Comparison of ENCODE assay signal across 14 cellular contexts in genomic region chr5:72625369-72625768, GRCh38.
"Had no signal": no experiment of that assay in that cellular context is flagged by ENCODE, and none has a peak within 500 bp of the region (broad histone marks: within the 10 kb centered on the region; RNA-seq: fewer than 3 reads in every experiment).

No MANE protein-coding gene starts in this region.

- H3K4me3 Mint-ChIP-seq: activated CD4-positive, alpha-beta memory T cell treated with anti-CD3 and anti-CD28 coated beads for 36 hours; activated naive CD8-positive, alpha-beta T cell treated with anti-CD3 and anti-CD28 coated beads, Interleukin-2, amount 10 ng/mL, durations not matched to agents 7 days and 5 days; activated T-cell treated with anti-CD3 and anti-CD28 coated beads, Interleukin-2, amount 50 U/mL, for 4 hours; naive B cell; stimulated activated naive CD8-positive, alpha-beta T cell treated with anti-CD3 and anti-CD28 coated beads, Interleukin-15, Interleukin-2, amounts not matched to agents 100 ng/mL and 50 ng/mL, for 24 hours had no signal

- H3K27ac ChIP-seq: neutrophil, VCaP had no signal

- H3K27ac Mint-ChIP-seq: activated CD4-positive, alpha-beta memory T cell treated with anti-CD3 and anti-CD28 coated beads for 36 hours; activated naive CD8-positive, alpha-beta T cell treated with anti-CD3 and anti-CD28 coated beads, Interleukin-2, amount 10 ng/mL, durations not matched to agents 7 days and 5 days; progenitor cell of endocrine pancreas; stimulated activated naive CD8-positive, alpha-beta T cell treated with anti-CD3 and anti-CD28 coated beads, Interleukin-15, Interleukin-2, amounts not matched to agents 100 ng/mL and 50 ng/mL, for 24 hours had no signal

- H3K36me3 Mint-ChIP-seq: activated CD4-positive, alpha-beta memory T cell treated with anti-CD3 and anti-CD28 coated beads for 36 hours; activated naive CD8-positive, alpha-beta T cell treated with anti-CD3 and anti-CD28 coated beads, Interleukin-2, amount 10 ng/mL, durations not matched to agents 7 days and 5 days; naive B cell had no signal

- H3K4me1 Mint-ChIP-seq: activated naive CD8-positive, alpha-beta T cell treated with anti-CD3 and anti-CD28 coated beads, Interleukin-2, amount 10 ng/mL, durations not matched to agents 7 days and 5 days; naive B cell had no signal

- H3K4me3 ChIP-seq: esophagus muscularis mucosa had no signal

- DNase-seq: activated CD4-positive, alpha-beta memory T cell treated with anti-CD3 and anti-CD28 coated beads for 36 hours; activated gamma-delta T cell treated with Interleukin-2 at 50 U/mL for 16 hours; activated naive CD8-positive, alpha-beta T cell treated with anti-CD3 and anti-CD28 coated beads, Interleukin-2, amount 10 ng/mL, durations not matched to agents 7 days and 5 days; activated T-cell treated with anti-CD3 and anti-CD28 coated beads, Interleukin-2, amount 50 U/mL, for 4 hours; head of caudate nucleus; kidney; naive B cell; stimulated activated CD4-positive, alpha-beta T cell treated with anti-CD3 and anti-CD28 coated beads, Interleukin-4, amount 100 ng/mL, for 1 hour; stimulated activated CD8-positive, alpha-beta memory T cell treated with anti-CD3 and anti-CD28 coated beads, Interleukin-4, amount 100 ng/mL, for 48 hours had no signal

- H3K36me3 ChIP-seq: esophagus muscularis mucosa, neutrophil had no signal

- H3K9me3 ChIP-seq: esophagus muscularis mucosa, neutrophil had no signal

- H3K9me3 Mint-ChIP-seq: activated CD4-positive, alpha-beta memory T cell treated with anti-CD3 and anti-CD28 coated beads for 36 hours; activated naive CD8-positive, alpha-beta T cell treated with anti-CD3 and anti-CD28 coated beads, Interleukin-2, amount 10 ng/mL, durations not matched to agents 7 days and 5 days; activated T-cell treated with anti-CD3 and anti-CD28 coated beads, Interleukin-2, amount 50 U/mL, for 4 hours; naive B cell; stimulated activated naive CD8-positive, alpha-beta T cell treated with anti-CD3 and anti-CD28 coated beads, Interleukin-15, Interleukin-2, amounts not matched to agents 100 ng/mL and 50 ng/mL, for 24 hours had no signal

- H3K27me3 ChIP-seq: esophagus muscularis mucosa had no signal
